In genomic region chr1:119547805-119548204, GRCh38 we compare ENCODE assay signal across 38 cellular contexts. TPM values are rescaled to one million over a fixed set of nuclear protein-coding genes. Genes with fewer than 3 reads are reported as not detected.
"Had no signal": no experiment of that assay in that cellular context is flagged by ENCODE, and none has a peak within 500 bp of the region (broad histone marks: within the 10 kb centered on the region; RNA-seq: fewer than 3 reads in every experiment).

No MANE protein-coding gene starts in this region.

- H3K4me1 ChIP-seq: adrenal gland had no signal

- H3K27me3 ChIP-seq: adrenal gland, cardiac muscle cell had no signal

- H3K36me3 ChIP-seq: adrenal gland, cardiac muscle cell had no signal

- DNase-seq: activated B cell treated with CpG ODN at 0.5 μM for 24 hours; activated CD4-positive, alpha-beta memory T cell treated with anti-CD3 and anti-CD28 coated beads for 36 hours; activated CD4-positive, alpha-beta T cell treated with anti-CD3 and anti-CD28 coated beads for 4 hours; activated CD4-positive, alpha-beta T cell treated with anti-CD3 and anti-CD28 coated beads, Interleukin-2, amount 10 ng/mL, durations not matched to agents 24 days and 14 days; activated CD4-positive, alpha-beta T cell treated with anti-CD3 and anti-CD28 coated beads, Interleukin-2, amount 50 U/mL, for 1 hour; activated CD4-positive, alpha-beta T cell treated with anti-CD3 and anti-CD28 coated beads, Interleukin-2, amount 50 U/mL, for 4 hours; activated CD4-positive, CD25-positive, alpha-beta regulatory T cell treated with anti-CD3 and anti-CD28 coated beads, Interleukin-2, amount 50 U/mL, for 72 hours; activated CD8-positive, alpha-beta memory T cell treated with anti-CD3 and anti-CD28 coated beads, Interleukin-2, amount 50 U/mL, for 4 hours; activated CD8-positive, alpha-beta T cell treated with anti-CD3 and anti-CD28 coated beads for 36 hours; activated effector memory CD4-positive, alpha-beta T cell treated with anti-CD3 and anti-CD28 coated beads, Interleukin-2, amount 50 U/mL, for 16 hours; activated gamma-delta T cell treated with Interleukin-2 at 50 U/mL for 16 hours; activated naive CD4-positive, alpha-beta T cell; activated naive CD4-positive, alpha-beta T cell treated with anti-CD3 and anti-CD28 coated beads for 36 hours; activated naive CD4-positive, alpha-beta T cell treated with anti-CD3 and anti-CD28 coated beads, Interleukin-2, amount 50 U/mL, for 16 hours; activated naive CD8-positive, alpha-beta T cell treated with anti-CD3 and anti-CD28 coated beads for 36 hours; activated T-cell treated with anti-CD3 and anti-CD28 coated beads for 4 hours; activated T-cell treated with anti-CD3 and anti-CD28 coated beads, Interleukin-2, amount 50 U/mL, for 1 hour; activated T-cell treated with anti-CD3 and anti-CD28 coated beads, Interleukin-2, amount 50 U/mL, for 4 hours; activated T-cell treated with anti-CD3 and anti-CD28 coated beads, Interleukin-2, amount 50 U/mL, for 72 hours; adrenal gland; amniotic stem cell; aorta; caudate nucleus; cerebellar nuclear complex; T-cell; T-helper 17 cell had no signal

- FAIRE-seq: astrocyte, bronchial epithelial cell, TTC549 had no signal

- ATAC-seq: activated CD8-positive, alpha-beta T cell treated with anti-CD3 and anti-CD28 coated beads for 36 hours; activated naive CD4-positive, alpha-beta T cell treated with anti-CD3 and anti-CD28 coated beads, Interleukin-2, amount 50 U/mL, for 72 hours; activated T-cell treated with anti-CD3 and anti-CD28 coated beads, Interleukin-2, amount 50 U/mL, for 4 hours; activated T-cell treated with anti-CD3 and anti-CD28 coated beads, Interleukin-2, amount 50 U/mL, for 72 hours; activated T-helper 17 cell treated with anti-CD3 and anti-CD28 coated beads, Interleukin-2, amount 50 U/mL, for 72 hours; T-cell; T-helper 17 cell had no signal

- H3K4me3 ChIP-seq: adrenal gland, cardiac muscle cell had no signal

- H3K9me3 ChIP-seq: adrenal gland had no signal

- H3K27ac ChIP-seq: adrenal gland, cardiac muscle cell, VCaP had no signal

RNA-seq across cellular contexts. Expression of gene HSD3B1, which starts 40.8 kb away (rescaled TPM):
- total RNA-seq: activated B cell treated with CpG ODN at 0.5 μM for 24 hours; activated CD4-positive, alpha-beta memory T cell treated with anti-CD3 and anti-CD28 coated beads for 36 hours; activated CD4-positive, alpha-beta T cell treated with anti-CD3 and anti-CD28 coated beads, Interleukin-2, amount 10 ng/mL, durations not matched to agents 24 days and 14 days; activated CD8-positive, alpha-beta memory T cell treated with anti-CD3 and anti-CD28 coated beads for 36 hours; activated CD8-positive, alpha-beta T cell treated with anti-CD3 and anti-CD28 coated beads for 36 hours; activated naive CD4-positive, alpha-beta T cell treated with anti-CD3 and anti-CD28 coated beads for 36 hours; activated naive CD4-positive, alpha-beta T cell treated with anti-CD3 and anti-CD28 coated beads, Interleukin-2, amount 50 U/mL, for 72 hours; activated naive CD8-positive, alpha-beta T cell treated with anti-CD3 and anti-CD28 coated beads for 36 hours; activated T-cell treated with anti-CD3 and anti-CD28 coated beads, Interleukin-2, amount 50 U/mL, for 4 hours; activated T-cell treated with anti-CD3 and anti-CD28 coated beads, Interleukin-2, amount 50 U/mL, for 72 hours; activated T-helper 1 cell treated with anti-CD3 and anti-CD28 coated beads, Interleukin-12 subunit alpha, Interleukin-12 subunit beta, Interleukin-2, Interleukin-4 antibody, amounts not matched to agents 30 ng/mL and 10 ng/mL and 1 ng/mL, durations not matched to agents 14 hours and 24 hours and 36 hours; activated T-helper 17 cell treated with anti-CD3 and anti-CD28 coated beads, Interleukin-2, amount 50 U/mL, for 72 hours; aorta; bronchial epithelial cell; chondrocyte; T-cell; T-helper 1 cell treated with Interleukin-12 subunit alpha and Interleukin-12 subunit beta and Interleukin-4 antibody, amounts not matched to agents 30 ng/mL and 1 ng/mL, for 36 hours; T-helper 17 cell; T-helper 2 cell treated with Interferon-gamma antibody and Interleukin-4, amounts not matched to agents 100 ng/mL and 5 ng/mL, for 36 hours had no signal
- polyA plus RNA-seq: aorta had no signal
